Comparison of ENCODE assay signal across 8 cellular contexts in genomic region chr11:94668240-94668793, GRCh38.
"Had no signal": no experiment of that assay in that cellular context is flagged by ENCODE, and none has a peak within 500 bp of the region (broad histone marks: within the 10 kb centered on the region; RNA-seq: fewer than 3 reads in every experiment).

No MANE protein-coding gene starts in this region.

- H3K27ac Mint-ChIP-seq: GM23338, HFFc6 had no signal

- H3K9ac ChIP-seq: KMS-11 had no signal

- H3K9me3 Mint-ChIP-seq: HFFc6 had no signal

- H3K4me3 Mint-ChIP-seq: GM23338, HFFc6 had no signal

- H3K27ac ChIP-seq: HL-60, KMS-11 had no signal

- H2AFZ ChIP-seq: GM23338 had no signal

- DNase-seq: HFFc6, IMR-90, KBM-7 had no signal

- H3K9me3 ChIP-seq: HAP-1 had no signal

- H3K4me3 ChIP-seq: GM23338, HAP-1 had no signal

- H3K36me3 ChIP-seq: HAP-1 had no signal

- ATAC-seq: GM23338, HCT116 had no signal

- H3K4me2 ChIP-seq: GM23338, KMS-11 had no signal

- H3K4me1 ChIP-seq: HAP-1 had no signal
